Comparison of ENCODE assay signal across 1 cellular context in the genomic region with DNA sequence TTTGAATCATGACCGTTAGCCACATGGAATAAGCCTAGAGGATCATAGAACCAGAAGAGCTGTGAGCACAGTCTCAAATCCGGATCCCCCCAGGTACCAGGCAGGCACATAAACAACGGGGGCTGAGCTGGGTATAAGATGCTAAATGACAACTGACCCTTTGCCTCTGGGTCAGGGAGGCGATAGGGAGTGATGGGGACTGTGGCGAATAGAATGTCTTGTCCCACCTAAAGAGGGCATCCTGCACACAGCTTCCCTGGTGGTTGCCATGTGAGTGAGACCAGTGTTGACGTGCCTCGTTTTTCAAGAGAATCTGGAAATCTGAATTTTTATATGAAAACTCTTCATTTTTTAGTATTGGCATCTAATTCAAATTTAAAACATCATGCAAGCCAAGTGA.
TF ChIP-seq lines count a peak whose summit lies in the region.

No MANE protein-coding gene starts in this region.

TF ChIP-seq in HepG2, 621 proteins besides CTCF, POLR2A, EP300 and RAD21:
- TF ChIP-seq STAG1 (CRISPR knock-in tag; IDR thresholded peaks at IDR 0.05) (peak; percentile 13; the same call in 1 of the 2 replicates), ZNF180 (CRISPR knock-in tag; IDR thresholded peaks at IDR 0.05; ENCODE audit: borderline replicate concordance, low read depth) (peak; percentile 97; the same call in 1 of the 2 replicates), ZNF3 (CRISPR knock-in tag; IDR thresholded peaks at IDR 0.05) (no peak), LCORL (IDR thresholded peaks at IDR 0.05) (no peak), LCORL (CRISPR knock-in tag; IDR thresholded peaks at IDR 0.05) (no peak), ARHGAP35 (CRISPR knock-in tag; IDR thresholded peaks at IDR 0.05; ENCODE audit: borderline replicate concordance) (no peak), FOXK1 (CRISPR knock-in tag; IDR thresholded peaks at IDR 0.05; ENCODE audit: borderline replicate concordance, low read depth) (no peak), ZNF263 (CRISPR knock-in tag; IDR thresholded peaks at IDR 0.05) (no peak), ZNF484 (CRISPR knock-in tag; IDR thresholded peaks at IDR 0.05; ENCODE audit: borderline replicate concordance, low read depth) (no peak), ZFP1 (CRISPR knock-in tag; IDR thresholded peaks at IDR 0.05) (no peak), ZSCAN25 (CRISPR knock-in tag; IDR thresholded peaks at IDR 0.05) (no peak), MAFG (CRISPR knock-in tag; IDR thresholded peaks at IDR 0.05) (no peak)
- TF ChIP-seq, protein P1, sequence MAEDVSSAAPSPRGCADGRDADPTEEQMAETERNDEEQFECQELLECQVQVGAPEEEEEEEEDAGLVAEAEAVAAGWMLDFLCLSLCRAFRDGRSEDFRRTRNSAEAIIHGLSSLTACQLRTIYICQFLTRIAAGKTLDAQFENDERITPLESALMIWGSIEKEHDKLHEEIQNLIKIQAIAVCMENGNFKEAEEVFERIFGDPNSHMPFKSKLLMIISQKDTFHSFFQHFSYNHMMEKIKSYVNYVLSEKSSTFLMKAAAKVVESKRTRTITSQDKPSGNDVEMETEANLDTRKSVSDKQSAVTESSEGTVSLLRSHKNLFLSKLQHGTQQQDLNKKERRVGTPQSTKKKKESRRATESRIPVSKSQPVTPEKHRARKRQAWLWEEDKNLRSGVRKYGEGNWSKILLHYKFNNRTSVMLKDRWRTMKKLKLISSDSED (CRISPR knock-in tag; IDR thresholded peaks at IDR 0.05), result no peak
- TF ChIP-seq, protein P2, sequence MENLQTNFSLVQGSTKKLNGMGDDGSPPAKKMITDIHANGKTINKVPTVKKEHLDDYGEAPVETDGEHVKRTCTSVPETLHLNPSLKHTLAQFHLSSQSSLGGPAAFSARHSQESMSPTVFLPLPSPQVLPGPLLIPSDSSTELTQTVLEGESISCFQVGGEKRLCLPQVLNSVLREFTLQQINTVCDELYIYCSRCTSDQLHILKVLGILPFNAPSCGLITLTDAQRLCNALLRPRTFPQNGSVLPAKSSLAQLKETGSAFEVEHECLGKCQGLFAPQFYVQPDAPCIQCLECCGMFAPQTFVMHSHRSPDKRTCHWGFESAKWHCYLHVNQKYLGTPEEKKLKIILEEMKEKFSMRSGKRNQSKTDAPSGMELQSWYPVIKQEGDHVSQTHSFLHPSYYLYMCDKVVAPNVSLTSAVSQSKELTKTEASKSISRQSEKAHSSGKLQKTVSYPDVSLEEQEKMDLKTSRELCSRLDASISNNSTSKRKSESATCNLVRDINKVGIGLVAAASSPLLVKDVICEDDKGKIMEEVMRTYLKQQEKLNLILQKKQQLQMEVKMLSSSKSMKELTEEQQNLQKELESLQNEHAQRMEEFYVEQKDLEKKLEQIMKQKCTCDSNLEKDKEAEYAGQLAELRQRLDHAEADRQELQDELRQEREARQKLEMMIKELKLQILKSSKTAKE (CRISPR knock-in tag; IDR thresholded peaks at IDR 0.05; ENCODE audit: borderline replicate concordance), result no peak
